Comparison of ENCODE assay signal across 24 cellular contexts in the genomic region with DNA sequence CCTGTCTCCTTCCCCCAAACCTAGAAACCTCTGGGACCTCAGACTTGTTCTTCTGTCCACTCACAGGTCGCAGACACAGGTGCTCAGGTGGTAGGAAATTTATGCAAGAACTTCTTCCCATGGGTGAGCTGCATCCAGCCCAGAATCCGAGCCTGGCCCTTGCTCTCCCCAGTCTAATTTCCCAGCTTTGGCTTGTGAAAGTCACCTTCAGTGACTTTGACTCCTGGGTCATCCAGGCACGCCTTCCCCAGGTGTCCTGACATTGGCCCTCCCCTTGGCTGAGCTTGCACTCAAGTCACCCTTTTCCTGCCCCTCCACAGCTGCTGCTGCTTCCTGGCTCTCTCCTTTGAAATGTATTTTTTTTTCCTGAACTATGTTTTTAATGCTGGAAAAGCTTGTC. TPM values are rescaled to one million over a fixed set of nuclear protein-coding genes. Genes with fewer than 3 reads are reported as not detected.
DNase-seq lines count a peak whose midpoint lies in the region; ATAC-seq and TF ChIP-seq lines count a peak whose summit lies in the region.
"Had no signal": no experiment of that assay in that cellular context is flagged by ENCODE, and none has a peak within 500 bp of the region (broad histone marks: within the 10 kb centered on the region; RNA-seq: fewer than 3 reads in every experiment).

No MANE protein-coding gene starts in this region.

- ATAC-seq in left colon, result no peak
- ATAC-seq: activated CD4-positive, alpha-beta T cell treated with anti-CD3 and anti-CD28 coated beads for 36 hours; activated CD8-positive, alpha-beta T cell treated with anti-CD3 and anti-CD28 coated beads, Interleukin-2, amount 10 ng/mL, durations not matched to agents 7 days and 5 days; activated naive CD4-positive, alpha-beta T cell treated with anti-CD3 and anti-CD28 coated beads, Interleukin-2, amount 50 U/mL, for 72 hours; left ventricle myocardium superior; right lobe of liver had no signal

- H3K9me3 ChIP-seq in esophagus muscularis mucosa, result no peaks in the 10 kb centered on the region
- H3K9me3 ChIP-seq: breast epithelium, Caco-2, neutrophil, right lobe of liver, transverse colon had no signal

- H3K4me1 ChIP-seq in esophagus muscularis mucosa, result peaks cover 7 to 41% (median 17%) of the 10 kb centered on the region in 4 donors
- H3K4me1 ChIP-seq: Caco-2 had no signal

- no peak overlapping the region for H3K4me3 ChIP-seq in esophagus muscularis mucosa
- H3K4me3 ChIP-seq: breast epithelium, right lobe of liver, transverse colon had no signal

- no peak for TF ChIP-seq POLR2A in esophagus muscularis mucosa (IDR thresholded peaks at IDR 0.05; ENCODE audit: low read depth)

- intact Hi-C loops in left colon (cut with DNase I, micrococcal nuclease) (no loop called here), esophagus muscularis mucosa (cut with DNase I) (no loop called here)

- TF ChIP-seq EP300 in esophagus muscularis mucosa (IDR thresholded peaks at IDR 0.05), result no peak

- TF ChIP-seq CTCF in esophagus muscularis mucosa (IDR thresholded peaks at IDR 0.05), result no peak

- peaks cover 22 to 47% (median 41%) of the 10 kb centered on the region in 4 donors for H3K36me3 ChIP-seq in esophagus muscularis mucosa
- H3K36me3 ChIP-seq: breast epithelium had no signal

- DNase-seq in NCI-H2029 (lab: John Stamatoyannopoulos, UW) (peak; percentile 22), NCI-H2029 treated with DMSO at 0.1 percent for 48 hours (lab: John Stamatoyannopoulos, UW) (no peak), substantia nigra (lab: John Stamatoyannopoulos, UW) (no peak), left colon (no peak), esophagus muscularis mucosa (ENCODE audit: extremely low spot score) (no peak), DMS79 treated with DMSO at 0.1 percent for 48 hours (lab: John Stamatoyannopoulos, UW) (no peak)
- DNase-seq: activated CD4-positive, alpha-beta T cell treated with anti-CD3 and anti-CD28 coated beads for 36 hours; activated CD8-positive, alpha-beta T cell treated with anti-CD3 and anti-CD28 coated beads, Interleukin-2, amount 10 ng/mL, durations not matched to agents 7 days and 5 days; Caco-2; DND-41; effector memory CD4-positive, alpha-beta T cell; left ventricle myocardium superior; NCI-H1694 treated with DMSO at 0.1 percent for 48 hours; NCI-H345; right lobe of liver; transverse colon had no signal

- H3K27me3 ChIP-seq in layer of hippocampus (ENCODE audit: control insufficient read depth, insufficient read depth, low read length), result no peaks in the 10 kb centered on the region
- H3K27me3 ChIP-seq in esophagus muscularis mucosa, result no peaks in the 10 kb centered on the region
- H3K27me3 ChIP-seq: breast epithelium, neutrophil, right lobe of liver, transverse colon had no signal

- 84% methylated on average over 3 of the region's 3 CpGs for WGBS in esophagus muscularis mucosa

- H3K27ac ChIP-seq in angular gyrus (ENCODE audit: low read depth, low read length), result peak overlapping the region; percentile 100
- H3K27ac ChIP-seq in layer of hippocampus (ENCODE audit: low read depth, low read length), result peak overlapping the region; percentile 98
- H3K27ac ChIP-seq in substantia nigra (ENCODE audit: low read depth, low read length, poor library complexity, severe bottlenecking), result peak overlapping the region; percentile 98
- no peak overlapping the region for H3K27ac ChIP-seq in esophagus muscularis mucosa (replicated peaks in 1 of 4)
- H3K27ac ChIP-seq: 22Rv1, breast epithelium, C4-2B, epithelial cell of prostate, neutrophil, right lobe of liver, transverse colon had no signal

RNA-seq across cellular contexts. Expression of gene IPO13, which starts 6.6 kb away (rescaled TPM):
- total RNA-seq in left colon (10 to 100 TPM; 19.2 to 27.4 TPM), esophagus muscularis mucosa (10 to 100 TPM; 24.5 to 39.9 (median 29.1) TPM)

RNA-seq across cellular contexts. Expression of gene DPH2, which starts 16.4 kb away (rescaled TPM):
- total RNA-seq in left colon, result 10 to 100 TPM; 17.8 to 24.7 TPM
- total RNA-seq in esophagus muscularis mucosa, result 10 to 100 TPM; 13.7 to 29.2 (median 19.2) TPM

RNA-seq across cellular contexts. Expression of gene ARTN, which starts 19.8 kb away (rescaled TPM):
- total RNA-seq in left colon (10 to 100 TPM in 1 of 2 donors, 1 to 10 TPM in 1; 5.3 to 11.1 TPM), esophagus muscularis mucosa (1 to 10 TPM in 1 of 4 donors, under 1 TPM in 2, not detected in 1; 0.39 to 1.1 (median 0.42) TPM)
- total RNA-seq: Caco-2, left ventricle myocardium superior had no signal

RNA-seq across cellular contexts. Expression of gene ATP6V0B, which starts 21.4 kb away (rescaled TPM):
- 100 to 1,000 TPM; 166 to 182 TPM for total RNA-seq in left colon
- total RNA-seq in esophagus muscularis mucosa, result 100 to 1,000 TPM in 1 of 4 donors, 10 to 100 TPM in 3; 68.1 to 122 (median 98.2) TPM

RNA-seq across cellular contexts. Expression of gene B4GALT2, which starts 25.6 kb away (rescaled TPM):
- 10 to 100 TPM; 22.7 to 28.6 TPM for total RNA-seq in left colon
- total RNA-seq in esophagus muscularis mucosa, result 10 to 100 TPM; 45.3 to 94.5 (median 77.5) TPM

Comparison
In these comparisons a context has a peak if more than half of its experiments do, and no peak if none do; other contexts are left out.
1. H3K27ac ChIP-seq: peak in angular gyrus (single experiment), layer of hippocampus (single experiment) and substantia nigra (single experiment); none in esophagus muscularis mucosa (0 of 4).